Comparison of ENCODE assay signal across 28 cellular contexts in the genomic region with DNA sequence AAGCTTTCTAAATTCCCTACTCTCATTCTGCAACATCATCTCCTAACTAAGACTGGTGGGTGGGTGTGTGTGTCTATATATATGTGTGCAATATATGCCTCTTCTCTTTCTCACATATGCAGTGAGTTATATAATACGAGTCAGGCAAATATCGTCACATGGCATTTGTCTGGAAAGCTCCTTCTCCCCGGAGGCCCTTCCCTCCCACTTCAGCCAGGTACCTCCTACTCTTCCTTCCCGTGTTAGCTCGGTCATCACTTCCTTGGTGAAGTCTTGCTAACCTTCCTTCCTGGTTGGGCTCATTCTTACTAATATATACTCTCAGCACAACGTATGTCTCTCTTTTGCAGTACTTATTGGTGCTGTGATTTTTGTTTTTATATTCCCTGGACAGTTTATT.
"Had no signal": no experiment of that assay in that cellular context is flagged by ENCODE, and none has a peak within 500 bp of the region (broad histone marks: within the 10 kb centered on the region; RNA-seq: fewer than 3 reads in every experiment).

No MANE protein-coding gene starts in this region.

- H3K27ac ChIP-seq: adrenal gland, body of pancreas, coronary artery, dorsolateral prefrontal cortex, WERI-Rb-1 had no signal

- ATAC-seq: activated CD4-positive, CD25-positive, alpha-beta regulatory T cell treated with anti-CD3 and anti-CD28 coated beads, Interleukin-2, amount 50 U/mL, for 24 hours; activated CD8-positive, alpha-beta T cell treated with anti-CD3 and anti-CD28 coated beads for 36 hours; activated naive CD8-positive, alpha-beta T cell treated with anti-CD3 and anti-CD28 coated beads, Interleukin-2, amount 50 U/mL, for 24 hours; activated T-cell treated with anti-CD3 and anti-CD28 coated beads, Interleukin-2, amount 50 U/mL, for 4 hours; body of pancreas; T-helper 17 cell had no signal

- H3K4me3 ChIP-seq: adrenal gland, body of pancreas, coronary artery, dorsolateral prefrontal cortex had no signal

- H3K36me3 ChIP-seq: adrenal gland, WERI-Rb-1 had no signal

- H3K36me3 Mint-ChIP-seq: activated naive CD4-positive, alpha-beta T cell treated with anti-CD3 and anti-CD28 coated beads, Interleukin-2, amount 50 U/mL, for 24 hours; activated naive CD8-positive, alpha-beta T cell treated with anti-CD3 and anti-CD28 coated beads for 36 hours had no signal

- H3K4me3 Mint-ChIP-seq: activated B cell treated with CpG ODN at 0.5 μM for 24 hours; activated CD8-positive, alpha-beta T cell treated with anti-CD3 and anti-CD28 coated beads for 36 hours; activated naive CD4-positive, alpha-beta T cell treated with anti-CD3 and anti-CD28 coated beads for 36 hours; activated naive CD4-positive, alpha-beta T cell treated with anti-CD3 and anti-CD28 coated beads, Interleukin-2, amount 50 U/mL, for 24 hours; activated naive CD8-positive, alpha-beta T cell treated with anti-CD3 and anti-CD28 coated beads for 36 hours; activated naive CD8-positive, alpha-beta T cell treated with anti-CD3 and anti-CD28 coated beads, Interleukin-2, amount 50 U/mL, for 24 hours; activated T-cell treated with anti-CD3 and anti-CD28 coated beads, Interleukin-2, amount 50 U/mL, for 4 hours; central memory CD8-positive, alpha-beta T cell; dendritic cell treated with granulocyte-macrophage colony-stimulating factor and Interleukin-4, amounts not matched to agents 40 ng/mL and 50 ng/mL, for 4 days; endodermal cell; T-helper 17 cell; T-helper 2 cell treated with Interferon-gamma antibody and Interleukin-4, amounts not matched to agents 5 μg/mL and 100 μg/mL, for 36 hours had no signal

- DNase-seq: activated B cell treated with CpG ODN at 0.5 μM for 24 hours; activated CD4-positive, alpha-beta T cell treated with anti-CD3 and anti-CD28 coated beads, Interleukin-2, amount 50 U/mL, for 1 hour; activated CD8-positive, alpha-beta memory T cell treated with anti-CD3 and anti-CD28 coated beads for 24 hours; activated CD8-positive, alpha-beta T cell treated with anti-CD3 and anti-CD28 coated beads for 36 hours; activated effector memory CD4-positive, alpha-beta T cell treated with anti-CD3 and anti-CD28 coated beads, Interleukin-2, amount 50 U/mL, for 16 hours; activated naive CD4-positive, alpha-beta T cell treated with anti-CD3 and anti-CD28 coated beads for 36 hours; activated naive CD8-positive, alpha-beta T cell treated with anti-CD3 and anti-CD28 coated beads for 36 hours; activated naive CD8-positive, alpha-beta T cell treated with anti-CD3 and anti-CD28 coated beads, Interleukin-2, amount 50 U/mL, for 24 hours; activated T-cell treated with anti-CD3 and anti-CD28 coated beads, Interleukin-2, amount 50 U/mL, for 4 hours; adrenal gland; amygdala; aorta; body of pancreas; dorsolateral prefrontal cortex; effector memory CD4-positive, alpha-beta T cell; endodermal cell; erythroblast; foreskin fibroblast; T-helper 17 cell; T1000; WERI-Rb-1 had no signal

- H3K27me3 Mint-ChIP-seq: activated CD8-positive, alpha-beta T cell treated with anti-CD3 and anti-CD28 coated beads for 36 hours; activated naive CD4-positive, alpha-beta T cell treated with anti-CD3 and anti-CD28 coated beads, Interleukin-2, amount 50 U/mL, for 24 hours; activated naive CD8-positive, alpha-beta T cell treated with anti-CD3 and anti-CD28 coated beads for 36 hours; activated naive CD8-positive, alpha-beta T cell treated with anti-CD3 and anti-CD28 coated beads, Interleukin-2, amount 50 U/mL, for 24 hours had no signal

- H3K9me3 Mint-ChIP-seq: activated B cell treated with CpG ODN at 0.5 μM for 24 hours; activated CD8-positive, alpha-beta T cell treated with anti-CD3 and anti-CD28 coated beads for 36 hours; activated naive CD4-positive, alpha-beta T cell treated with anti-CD3 and anti-CD28 coated beads for 36 hours; activated naive CD4-positive, alpha-beta T cell treated with anti-CD3 and anti-CD28 coated beads, Interleukin-2, amount 50 U/mL, for 24 hours; activated naive CD8-positive, alpha-beta T cell treated with anti-CD3 and anti-CD28 coated beads for 36 hours; activated naive CD8-positive, alpha-beta T cell treated with anti-CD3 and anti-CD28 coated beads, Interleukin-2, amount 50 U/mL, for 24 hours; activated T-cell treated with anti-CD3 and anti-CD28 coated beads, Interleukin-2, amount 50 U/mL, for 4 hours; activated T-helper 2 cell treated with anti-CD3 and anti-CD28 coated beads, Interferon-gamma antibody, Interleukin-2, Interleukin-4, amounts not matched to agents 10 μg/mL and 5 μg/mL and 100 μg/mL, durations not matched to agents 14 hours and 24 hours and 36 hours; central memory CD8-positive, alpha-beta T cell; dendritic cell treated with granulocyte-macrophage colony-stimulating factor and Interleukin-4, amounts not matched to agents 40 ng/mL and 50 ng/mL, for 4 days; endodermal cell; T-helper 2 cell treated with Interferon-gamma antibody and Interleukin-4, amounts not matched to agents 5 μg/mL and 100 μg/mL, for 36 hours had no signal

- H3K4me1 ChIP-seq: adrenal gland, body of pancreas had no signal

- H3K9me3 ChIP-seq: adrenal gland, body of pancreas had no signal

- H3K4me1 Mint-ChIP-seq: activated B cell treated with CpG ODN at 0.5 μM for 24 hours; central memory CD8-positive, alpha-beta T cell; endodermal cell had no signal

- H3K27ac Mint-ChIP-seq: activated B cell treated with CpG ODN at 0.5 μM for 24 hours; activated CD8-positive, alpha-beta T cell treated with anti-CD3 and anti-CD28 coated beads for 36 hours; activated naive CD4-positive, alpha-beta T cell treated with anti-CD3 and anti-CD28 coated beads for 36 hours; activated naive CD4-positive, alpha-beta T cell treated with anti-CD3 and anti-CD28 coated beads, Interleukin-2, amount 50 U/mL, for 24 hours; activated naive CD8-positive, alpha-beta T cell treated with anti-CD3 and anti-CD28 coated beads for 36 hours; activated naive CD8-positive, alpha-beta T cell treated with anti-CD3 and anti-CD28 coated beads, Interleukin-2, amount 50 U/mL, for 24 hours; activated T-helper 2 cell treated with anti-CD3 and anti-CD28 coated beads, Interferon-gamma antibody, Interleukin-2, Interleukin-4, amounts not matched to agents 10 μg/mL and 5 μg/mL and 100 μg/mL, durations not matched to agents 14 hours and 24 hours and 36 hours; dendritic cell treated with granulocyte-macrophage colony-stimulating factor and Interleukin-4, amounts not matched to agents 40 ng/mL and 50 ng/mL, for 4 days; endodermal cell; T-helper 17 cell; T-helper 2 cell treated with Interferon-gamma antibody and Interleukin-4, amounts not matched to agents 5 μg/mL and 100 μg/mL, for 36 hours had no signal

- H3K27me3 ChIP-seq: adrenal gland, body of pancreas, dorsolateral prefrontal cortex had no signal
